8 cellular contexts compared by ENCODE assay signal in genomic region chr11:94925422-94926270, GRCh38. TPM values are rescaled to one million over a fixed set of nuclear protein-coding genes. Genes with fewer than 3 reads are reported as not detected.
DNase-seq lines count a peak whose midpoint lies in the region; ATAC-seq, FAIRE-seq and TF ChIP-seq lines count a peak whose summit lies in the region.

No MANE protein-coding gene starts in this region.

- 61% methylated on average over 7 of the region's 7 CpGs for WGBS in prostate gland

- H3K36me3 ChIP-seq in prostate gland, result no peaks in the 10 kb centered on the region

- intact Hi-C loops in prostate gland (cut with DNase I), result no loop called here

- ATAC-seq in GM19025 (IDR thresholded peaks at IDR 0.05; ENCODE audit: low read depth, unreplicated experiment) (peak; percentile 65), HG02852 (IDR thresholded peaks at IDR 0.05; ENCODE audit: unreplicated experiment) (peak; percentile 38), GM19351 (IDR thresholded peaks at IDR 0.05; ENCODE audit: unreplicated experiment) (no peak)

- TF ChIP-seq POLR2A in prostate gland (IDR thresholded peaks at IDR 0.05) (no peak), H54 (IDR thresholded peaks at IDR 0.05; ENCODE audit: low read depth, low read length) (no peak)

- no peak for FAIRE-seq in H54 (lab: Jason Lieb, UNC)

- no peak for TF ChIP-seq CTCF in prostate gland (IDR thresholded peaks at IDR 0.05)

- H3K9me3 ChIP-seq in prostate gland, result no peaks in the 10 kb centered on the region

- DNase-seq in caudate nucleus (lab: John Stamatoyannopoulos, UW) (no peak), prostate gland (ENCODE audit: low spot score) (no peak), H54 (ENCODE audit: insufficient read length, low spot score) (no peak), GM19240 (ENCODE audit: insufficient read length, low spot score) (no peak), NCI-H2171 (lab: John Stamatoyannopoulos, UW) (no peak)

- H3K4me1 ChIP-seq in prostate gland (replicated peaks), result peaks cover 3% of the 10 kb centered on the region

- no peak overlapping the region for H3K4me3 ChIP-seq in prostate gland

- no peaks in the 10 kb centered on the region for H3K27me3 ChIP-seq in prostate gland (replicated peaks; ENCODE audit: insufficient read depth)

- H3K27ac ChIP-seq in caudate nucleus (ENCODE audit: low read depth, low read length) (peak overlapping the region; percentile 12), prostate gland (peak overlapping the region; percentile 26 to 63)

RNA-seq across cellular contexts. Expression of gene CWC15, which starts 47.7 kb away (rescaled TPM):
- 10 to 100 TPM; 33.6 to 43.8 TPM for total RNA-seq in prostate gland

RNA-seq across cellular contexts. Expression of gene KDM4D, which starts 47.9 kb away (rescaled TPM):
- 1 to 10 TPM; 2.6 to 9.9 TPM for total RNA-seq in prostate gland
